8 cellular contexts compared by ENCODE assay signal in genomic region chr15:60006203-60006782, GRCh38. TPM values are rescaled to one million over a fixed set of nuclear protein-coding genes. Genes with fewer than 3 reads are reported as not detected.
DNase-seq lines count a peak whose midpoint lies in the region; ATAC-seq and TF ChIP-seq lines count a peak whose summit lies in the region.

No MANE protein-coding gene starts in this region.

- no peaks in the 10 kb centered on the region for H3K9me3 Mint-ChIP-seq in activated CD8-positive, alpha-beta T cell treated with anti-CD3 and anti-CD28 coated beads, Interleukin-2, amount 10 ng/mL, durations not matched to agents 7 days and 5 days (ENCODE audit: insufficient read depth)

- no peaks in the 10 kb centered on the region for H3K9me3 ChIP-seq in aorta (ENCODE audit: control insufficient read depth, low read length)

- DNase-seq in CD1c-positive myeloid dendritic cell (ENCODE audit: extremely low spot score), result peak; percentile 31
- DNase-seq in NCI-H1105 treated with DMSO at 0.1 percent for 48 hours (lab: John Stamatoyannopoulos, UW), result peak; percentile 62
- DNase-seq in activated CD8-positive, alpha-beta T cell treated with anti-CD3 and anti-CD28 coated beads, Interleukin-2, amount 10 ng/mL, durations not matched to agents 7 days and 5 days, result peak; percentile 80
- no peak for DNase-seq in omental fat pad (ENCODE audit: low spot score)
- DNase-seq in aorta, result no peak
- DNase-seq in HuH-7 (ENCODE audit: low spot score), result no peak

- peaks cover 55% of the 10 kb centered on the region for H3K4me1 Mint-ChIP-seq in activated CD8-positive, alpha-beta T cell treated with anti-CD3 and anti-CD28 coated beads, Interleukin-2, amount 10 ng/mL, durations not matched to agents 7 days and 5 days (ENCODE audit: low read depth)

- H3K27me3 ChIP-seq in aorta (ENCODE audit: control insufficient read depth in 1 of 2, insufficient read depth in 2 of 2, low read length in 1 of 2), result peaks cover 0 to 2% of the 10 kb centered on the region in 2 donors

- H3K4me3 ChIP-seq in aorta (ENCODE audit: low read length in 2 of 2), result peak overlapping the region; percentile 2 to 27

- peak overlapping the region; percentile 94 for H3K4me3 Mint-ChIP-seq in activated CD8-positive, alpha-beta T cell treated with anti-CD3 and anti-CD28 coated beads, Interleukin-2, amount 10 ng/mL, durations not matched to agents 7 days and 5 days

- H3K4me1 ChIP-seq in aorta (ENCODE audit: control insufficient read depth in 1 of 2, insufficient read depth in 2 of 2, low read length in 2 of 2), result no peaks in the 10 kb centered on the region

- no peak overlapping the region for H3K27ac ChIP-seq in aorta (ENCODE audit: low read depth in 1 of 2, low read length in 2 of 2)

- CTCF ChIA-PET in activated CD8-positive, alpha-beta T cell treated with anti-CD3 and anti-CD28 coated beads, Interleukin-2, amount 10 ng/mL, durations not matched to agents 7 days and 5 days (lab: Charles Lee), result interaction anchor here (1.3 to 1.5 kb wide), 3 partner anchors 9 to 320 kb away, joined by 3 to 10 read pairs (median 6); no protein-coding TSS in a partner anchor

- intact Hi-C loops in aorta (cut with DNase I), result no loop called here

- WGBS in aorta, 2 donors, result 3 to 5% methylated on average over 28 to 32 of the region's 32 CpGs

- no peak for TF ChIP-seq CTCF in omental fat pad (IDR thresholded peaks at IDR 0.05)

- peaks cover 17% of the 10 kb centered on the region for H3K36me3 Mint-ChIP-seq in activated CD8-positive, alpha-beta T cell treated with anti-CD3 and anti-CD28 coated beads, Interleukin-2, amount 10 ng/mL, durations not matched to agents 7 days and 5 days (ENCODE audit: low read depth)

- no peaks in the 10 kb centered on the region for H3K36me3 ChIP-seq in aorta (ENCODE audit: control insufficient read depth in 1 of 2, insufficient read depth in 2 of 2, low read length in 1 of 2)

- H3K27ac Mint-ChIP-seq in activated CD8-positive, alpha-beta T cell treated with anti-CD3 and anti-CD28 coated beads, Interleukin-2, amount 10 ng/mL, durations not matched to agents 7 days and 5 days, result peak overlapping the region; percentile 90

- peaks cover 88% of the 10 kb centered on the region for H3K27me3 Mint-ChIP-seq in activated CD8-positive, alpha-beta T cell treated with anti-CD3 and anti-CD28 coated beads, Interleukin-2, amount 10 ng/mL, durations not matched to agents 7 days and 5 days (ENCODE audit: low read depth)

- POLR2A ChIA-PET in activated CD8-positive, alpha-beta T cell treated with anti-CD3 and anti-CD28 coated beads, Interleukin-2, amount 10 ng/mL, durations not matched to agents 7 days and 5 days (lab: Charles Lee), result no interaction called here

- ATAC-seq in GM21390 (IDR thresholded peaks at IDR 0.05; ENCODE audit: unreplicated experiment), result peak; percentile 70
- ATAC-seq in activated CD8-positive, alpha-beta T cell treated with anti-CD3 and anti-CD28 coated beads, Interleukin-2, amount 10 ng/mL, durations not matched to agents 7 days and 5 days, result peak; percentile 72
- peak; percentile 40 for ATAC-seq in esophagus mucosa
- ATAC-seq in omental fat pad (ENCODE audit: low FRiP score), result peak; percentile 45
- peak; percentile 26 for ATAC-seq in aorta (ENCODE audit: low FRiP score)

RNA-seq across cellular contexts. Expression of gene FOXB1, which starts 2.2 kb away (rescaled TPM):
- under 1 TPM; 0.50 to 0.52 TPM for total RNA-seq in activated CD8-positive, alpha-beta T cell treated with anti-CD3 and anti-CD28 coated beads, Interleukin-2, amount 10 ng/mL, durations not matched to agents 7 days and 5 days
- total RNA-seq in esophagus mucosa (not detected), omental fat pad (not detected), aorta (not detected)
- not detected for polyA plus RNA-seq in aorta

Comparison
In these comparisons a context has a peak if more than half of its experiments do, and no peak if none do; other contexts are left out.
1. DNase-seq: peak in CD1c-positive myeloid dendritic cell (single experiment), NCI-H1105 treated with DMSO at 0.1 percent for 48 hours (single experiment) and activated CD8-positive, alpha-beta T cell treated with anti-CD3 and anti-CD28 coated beads, Interleukin-2, amount 10 ng/mL, durations not matched to agents 7 days and 5 days (single experiment); none in omental fat pad (single experiment), aorta (0 of 2) and HuH-7 (single experiment).
2. Peak in every context shown above with its lines, with median percentiles within 50 percentile points of each other: ATAC-seq.